ENCODE assay signal across 1 cellular context in the genomic region with DNA sequence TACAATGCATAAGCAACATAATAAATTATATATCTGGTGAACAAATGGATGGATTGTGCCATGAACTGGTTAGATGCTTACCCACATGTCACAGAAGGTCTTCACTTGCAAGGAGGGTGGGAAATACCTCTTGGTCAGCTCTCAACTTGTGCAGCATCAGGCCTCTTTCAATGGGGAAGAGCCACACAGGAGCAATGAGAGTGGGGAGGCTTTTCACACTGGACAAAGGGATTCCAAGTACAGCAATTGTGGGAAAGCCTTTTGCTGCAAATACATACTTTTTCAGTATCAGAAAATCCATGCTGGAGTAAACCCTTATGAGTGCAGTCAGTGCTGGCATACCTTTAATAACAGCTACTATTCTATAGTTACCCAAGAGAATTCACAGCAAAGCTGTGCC.
A peak's percentile ranks its signal among the peaks of the same experiment; 100 is the strongest.
TF ChIP-seq lines count a peak whose summit lies in the region.

No MANE protein-coding gene starts in this region.

TF ChIP-seq in HepG2, 621 proteins besides CTCF, POLR2A, EP300 and RAD21:
- peak; percentile 21; the same call in 1 of the 2 replicates for TF ChIP-seq POLR2G (IDR thresholded peaks at IDR 0.05; ENCODE audit: low read depth, low read length)
- no peak for TF ChIP-seq IKZF1 (IDR thresholded peaks at IDR 0.05)
